Comparison of ENCODE assay signal across 1 cellular context in genomic region chr2:110154828-110155227, GRCh38. TPM values are rescaled to one million over a fixed set of nuclear protein-coding genes. Genes with fewer than 3 reads are reported as not detected.
"Had no signal": no experiment of that assay in that cellular context is flagged by ENCODE, and none has a peak within 500 bp of the region (broad histone marks: within the 10 kb centered on the region; RNA-seq: fewer than 3 reads in every experiment).

No MANE protein-coding gene starts in this region.

RNA-seq across cellular contexts. Expression of gene MALL, which starts 39.2 kb away (rescaled TPM):
- total RNA-seq: LHCN-M2 had no signal
